Comparison of ENCODE assay signal across 1 cellular context in the genomic region with DNA sequence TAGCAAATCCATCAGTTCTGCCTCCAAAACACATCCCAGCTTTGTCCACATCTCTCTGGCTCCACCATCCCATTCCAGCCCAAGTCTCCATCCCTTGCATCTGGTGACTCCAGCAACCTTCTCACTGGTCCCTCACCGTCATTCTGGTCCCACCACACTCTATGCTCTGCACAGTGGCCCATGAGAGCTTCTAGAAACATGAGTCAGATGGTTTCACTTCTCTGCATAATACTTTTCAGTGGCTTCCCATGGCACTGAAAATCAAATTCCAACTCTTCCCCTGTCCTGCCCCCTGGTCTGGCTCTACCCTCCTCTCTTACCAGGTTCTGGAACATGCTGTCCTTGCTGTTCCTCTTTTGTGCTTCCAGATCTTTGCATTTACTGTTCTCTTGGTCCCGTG.
A peak's percentile ranks its signal among the peaks of the same experiment; 100 is the strongest.
TF ChIP-seq lines count a peak whose summit lies in the region.

No MANE protein-coding gene starts in this region.

TF ChIP-seq in GM12878, 131 proteins besides CTCF, POLR2A, EP300 and RAD21:
- TF ChIP-seq EED (IDR thresholded peaks at IDR 0.05; ENCODE audit: low read depth) (peak; percentile 48; the same call in 1 of the 2 replicates), IKZF2 (IDR thresholded peaks at IDR 0.05) (0 out of 4 replicates have a peak, but pooled peaks have one; percentile 20 to 38), SUPT20H (IDR thresholded peaks at IDR 0.05; ENCODE audit: borderline replicate concordance, control insufficient read depth, low read depth, low read length) (no peak), BCL11A (IDR thresholded peaks at IDR 0.05; ENCODE audit: low read depth, low read length) (0 out of 2 replicates have a peak, but pooled peaks have one; percentile 19), KAT2A (conservative IDR thresholded peaks at IDR 0.05; ENCODE audit: control insufficient read depth, low read depth, low read length) (no peak), RAD51 (IDR thresholded peaks at IDR 0.05) (no peak), FOXM1 (IDR thresholded peaks at IDR 0.05; ENCODE audit: low read depth, low read length) (no peak), SPI1 (IDR thresholded peaks at IDR 0.05; ENCODE audit: borderline replicate concordance, insufficient read depth, low read depth, low read length) (peak; percentile 74)
